ENCODE assay signal across 5 cellular contexts in the genomic region with DNA sequence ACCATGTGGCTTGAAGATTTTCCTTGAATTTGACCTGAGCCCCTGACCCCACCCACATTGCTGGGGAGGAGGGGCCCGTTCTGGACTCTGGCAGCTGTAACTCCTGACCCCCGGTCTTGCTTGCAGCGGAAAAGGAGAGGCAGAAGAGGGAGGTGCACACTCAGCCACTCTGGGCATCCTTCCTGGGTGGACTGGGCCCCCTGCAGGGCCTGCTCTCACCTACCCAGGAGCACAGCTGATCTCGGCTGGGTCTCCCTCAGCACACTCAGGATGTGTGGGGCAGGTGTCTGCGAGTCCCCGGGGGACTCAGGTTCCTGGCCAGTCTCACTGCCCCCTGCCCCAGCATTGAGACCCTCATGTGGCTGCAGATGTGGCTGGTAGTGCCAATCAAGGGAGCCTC. TPM values are rescaled to one million over a fixed set of nuclear protein-coding genes. Genes with fewer than 3 reads are reported as not detected.
DNase-seq lines count a peak whose midpoint lies in the region; ATAC-seq, FAIRE-seq and TF ChIP-seq lines count a peak whose summit lies in the region.
"Not testable (repeated sequence)": the region's sequence is repeated elsewhere in the genome, so short reads cannot be mapped to it uniquely, and the experiment has no call there.

No MANE protein-coding gene starts in this region.

- not testable (repeated sequence) for H3K79me2 ChIP-seq in K562 (ENCODE audit: control insufficient read depth, insufficient read depth, low read length); HepG2 (ENCODE audit: insufficient read depth, low read length)

- not testable (repeated sequence) for H3K9me3 ChIP-seq in K562 (replicated peaks; ENCODE audit: control insufficient read depth, insufficient read depth, low read depth, low read length); HepG2 (ENCODE audit: low read length); upper lobe of right lung

- TF ChIP-seq EP300 in K562 (IDR thresholded peaks at IDR 0.05; ENCODE audit: low read length); HepG2 (IDR thresholded peaks at IDR 0.05; ENCODE audit: low read depth in 2 of 2, low read length in 2 of 2); HepG2 (CRISPR knock-in tag; IDR thresholded peaks at IDR 0.05; ENCODE audit: borderline replicate concordance): not testable (repeated sequence)

- not testable (repeated sequence) for H3K9me3 Mint-ChIP-seq in stimulated activated memory B cell treated with anti-CD40 and anti-IgM and Interleukin-4, amounts not matched to agents 10 μg/mL and 1 μg/mL and 100 μg/mL, for 72 hours

- not testable (repeated sequence) for BruUV-seq in K562 (replicated peaks; lab: Mats Ljungman, UMichigan); HepG2 (replicated peaks; lab: Mats Ljungman, UMichigan)

- not testable (repeated sequence) for H3K4me1 ChIP-seq in K562 (replicated peaks in 1 of 2; ENCODE audit: control insufficient read depth in 2 of 2, insufficient read depth in 2 of 2, low read length in 2 of 2); HepG2 (ENCODE audit: insufficient read depth, low read length); upper lobe of right lung

- H3K27ac Mint-ChIP-seq in stimulated activated memory B cell treated with anti-CD40 and anti-IgM and Interleukin-4, amounts not matched to agents 10 μg/mL and 1 μg/mL and 100 μg/mL, for 72 hours = not testable (repeated sequence)

- POLR2A ChIA-PET in K562 (lab: Yijun Ruan, JAX) = interaction anchor here (0.6 kb wide), 1 partner anchor 442 kb away, joined by 4 read pairs; no protein-coding TSS in a partner anchor
- POLR2A ChIA-PET in HepG2 (lab: Yijun Ruan, JAX) = not testable (repeated sequence)

- not testable (repeated sequence) for H3K27ac ChIP-seq in K562 (ENCODE audit: extremely low read depth, low read depth, low read length); HepG2 (ENCODE audit: extremely low read length, insufficient read depth, low read length); upper lobe of right lung

- peak; percentile 67 for ATAC-seq in K562
- peak; percentile 50 for ATAC-seq in HepG2
- ATAC-seq in stimulated activated memory B cell treated with anti-CD40 and anti-IgM and Interleukin-4, amounts not matched to agents 10 μg/mL and 1 μg/mL and 100 μg/mL, for 72 hours = peak; percentile 34
- peak; percentile 42 for ATAC-seq in upper lobe of right lung

- not testable (repeated sequence) for H3K36me3 Mint-ChIP-seq in stimulated activated memory B cell treated with anti-CD40 and anti-IgM and Interleukin-4, amounts not matched to agents 10 μg/mL and 1 μg/mL and 100 μg/mL, for 72 hours

- not testable (repeated sequence) for DNase-seq in K562 (ENCODE audit: extremely low read depth in 1 of 4, low spot score in 3 of 4); bronchial epithelial cell (ENCODE audit: low read depth); HepG2 (ENCODE audit: low spot score); upper lobe of right lung

- FAIRE-seq in K562 (lab: Jason Lieb, UNC) (peak; percentile 23), bronchial epithelial cell (lab: Jason Lieb, UNC) (peak; percentile 43)
- not testable (repeated sequence) for FAIRE-seq in HepG2 (lab: Jason Lieb, UNC)

- TF ChIP-seq RAD21 in K562 (CRISPR knock-in tag; conservative IDR thresholded peaks at IDR 0.05 in 1 of 2, IDR thresholded peaks at IDR 0.05 in 1 of 2); HepG2 (CRISPR knock-in tag; IDR thresholded peaks at IDR 0.05): not testable (repeated sequence)

- not testable (repeated sequence) for H3K27me3 ChIP-seq in K562 (ENCODE audit: control insufficient read depth in 2 of 2, insufficient read depth in 2 of 2, low read length in 2 of 2); bronchial epithelial cell (ENCODE audit: control insufficient read depth, insufficient read depth, low read length); HepG2 (ENCODE audit: control insufficient read depth in 1 of 2, insufficient read depth in 2 of 2, low read length in 2 of 2)
- peaks cover 14% of the 10 kb centered on the region for H3K27me3 ChIP-seq in upper lobe of right lung

- peaks cover 33% of the 10 kb centered on the region for H3K27me3 Mint-ChIP-seq in stimulated activated memory B cell treated with anti-CD40 and anti-IgM and Interleukin-4, amounts not matched to agents 10 μg/mL and 1 μg/mL and 100 μg/mL, for 72 hours

- H3K4me1 Mint-ChIP-seq in stimulated activated memory B cell treated with anti-CD40 and anti-IgM and Interleukin-4, amounts not matched to agents 10 μg/mL and 1 μg/mL and 100 μg/mL, for 72 hours = not testable (repeated sequence)

- in situ Hi-C loops in K562 (cut with MboI); HepG2 (cut with HindIII; ENCODE audit: extremely low pct_ligation_motif_present, low pct_unique_long_range_greater_than_20kb): not testable (repeated sequence)

- H2AFZ ChIP-seq in K562 (ENCODE audit: low read depth, low read length); HepG2 (ENCODE audit: low read length): not testable (repeated sequence)

- TF ChIP-seq POLR2A in K562 (conservative IDR thresholded peaks at IDR 0.05); HepG2 (IDR thresholded peaks at IDR 0.05; ENCODE audit: insufficient read depth in 1 of 2, low read depth in 2 of 2, low read length in 2 of 2): not testable (repeated sequence)

- not testable (repeated sequence) for H4K20me1 ChIP-seq in K562 (replicated peaks; ENCODE audit: control insufficient read depth, insufficient read depth, low read length); HepG2 (ENCODE audit: insufficient read depth, low read length)

- not testable (repeated sequence) for H3K4me3 ChIP-seq in K562; bronchial epithelial cell (ENCODE audit: low read depth, low read length); HepG2 (replicated peaks in 1 of 3; ENCODE audit: insufficient read depth in 1 of 3, low read depth in 2 of 3, low read length in 3 of 3); upper lobe of right lung

- H3K9me1 ChIP-seq in K562 (ENCODE audit: control insufficient read depth, insufficient read depth, low read length) = not testable (repeated sequence)

- not testable (repeated sequence) for H3K36me3 ChIP-seq in K562 (ENCODE audit: control insufficient read depth, insufficient read depth, low read length); bronchial epithelial cell (ENCODE audit: control insufficient read depth, insufficient read depth, low read length); HepG2 (replicated peaks in 1 of 2; ENCODE audit: control insufficient read depth in 1 of 2, insufficient read depth in 2 of 2, low read length in 2 of 2); upper lobe of right lung

- intact Hi-C loops in K562 (cut with micrococcal nuclease); HepG2 (cut with micrococcal nuclease; ENCODE audit: unreplicated experiment); upper lobe of right lung (cut with DNase I): not testable (repeated sequence)

- not testable (repeated sequence) for H3K4me3 Mint-ChIP-seq in stimulated activated memory B cell treated with anti-CD40 and anti-IgM and Interleukin-4, amounts not matched to agents 10 μg/mL and 1 μg/mL and 100 μg/mL, for 72 hours

- not testable (repeated sequence) for TF ChIP-seq CTCF in K562 (IDR thresholded peaks at IDR 0.05 in 2 of 3, conservative IDR thresholded peaks at IDR 0.05 in 1 of 3; ENCODE audit: insufficient read depth in 2 of 3, low read depth in 1 of 3, low read length in 3 of 3); bronchial epithelial cell (IDR thresholded peaks at IDR 0.05; ENCODE audit: insufficient read depth, low read length, severe bottlenecking); HepG2 (CRISPR knock-in tag; IDR thresholded peaks at IDR 0.05); upper lobe of right lung (IDR thresholded peaks at IDR 0.05)

- CTCF ChIA-PET in K562 (lab: Yijun Ruan, JAX; ENCODE audit: low intra/inter-chr PET ratio); HepG2 (lab: Yijun Ruan, JAX; ENCODE audit: low intra/inter-chr PET ratio, low total read pairs): not testable (repeated sequence)

- H3K9ac ChIP-seq in K562 (ENCODE audit: insufficient read depth in 1 of 2, low read depth in 2 of 2, low read length in 2 of 2); HepG2 (ENCODE audit: insufficient read depth, low read depth, low read length): not testable (repeated sequence)

- not testable (repeated sequence) for H3K4me2 ChIP-seq in K562 (ENCODE audit: insufficient read depth, low read length); HepG2 (ENCODE audit: low read depth, low read length)

- 7% methylated on average over 3 of the region's 6 CpGs for WGBS in K562 (ENCODE audit: insufficient coverage, low coverage, missing lambda C conversion rate)
- 0% methylated on average over 3 of the region's 6 CpGs for WGBS in HepG2 (ENCODE audit: low lambda C conversion rate)

RNA-seq across cellular contexts. Expression of gene ZNF267, which starts 57.5 kb away (rescaled TPM):
- total RNA-seq in K562 (2011; cell fraction: chromatin; rRNA removed; ENCODE audit: low replicate concordance) = 24.7 and 44.0 TPM in 2 replicates
- total RNA-seq in K562 (2011; cell fraction: nucleolus; rRNA removed) = 17.0 and 25.0 TPM in 2 replicates
- 25.1 and 28.1 TPM in 2 replicates for total RNA-seq in K562 (2011; cell fraction: nucleoplasm; rRNA removed)
- total RNA-seq in K562 (2014; rRNA removed) (14.2 and 18.2 TPM in 2 replicates), K562 (2014; rRNA removed; fragmentation: Illumina TruSeq; extraction: Trizol) (34.5 and 40.8 TPM in 2 replicates), K562 (2015; rRNA removed; fragmentation: Illumina TruSeq; extraction: Trizol) (35.1 and 38.8 TPM in 2 replicates), K562 (2021) (24.6 and 29.1 TPM in 2 replicates), bronchial epithelial cell (9.0 and 14.0 TPM in 2 replicates), HepG2 (2016; rRNA removed; fragmentation: Illumina TruSeq; extraction: Trizol) (30.0 and 42.4 TPM in 2 replicates), upper lobe of right lung (17.0 TPM)
- polyA plus RNA-seq in K562 (2011; rRNA removed) (16.0 and 21.4 TPM in 2 replicates), K562 (2014; fragmentation: Illumina TruSeq; extraction: Trizol) (19.2 and 21.5 TPM in 2 replicates), K562 (2014; fragmentation: Nextera tagmentation; extraction: Ambion mirVana) (10 to 100 TPM; 18.1 to 22.2 TPM), K562 (2014; rRNA removed) (13.0 and 14.6 TPM in 2 replicates), HepG2 (2011; rRNA removed) (3.0 and 3.1 TPM in 2 replicates)
- polyA plus RNA-seq in K562 (2011; cell fraction: cytosol; rRNA removed) = 3.5 and 6.0 TPM in 2 replicates
- polyA plus RNA-seq in K562 (2011; cell fraction: nucleus; rRNA removed) = 9.2 and 12.6 TPM in 2 replicates
- polyA plus RNA-seq in K562 (2012) = 12.6 and 14.4 TPM in 2 replicates
- polyA minus RNA-seq in K562 (2011; rRNA and poly(A)+ RNA removed) = 43.3 and 47.1 TPM in 2 replicates
- polyA minus RNA-seq in K562 (2011; cell fraction: cytosol; rRNA and poly(A)+ RNA removed) = 12.4 and 13.0 TPM in 2 replicates
- 33.3 and 40.5 TPM in 2 replicates for polyA minus RNA-seq in K562 (2011; cell fraction: nucleus; rRNA and poly(A)+ RNA removed)
- 4.5 and 5.7 TPM in 2 replicates for total RNA-seq in HepG2 (2016; cell fraction: cytosol; rRNA removed; fragmentation: Illumina TruSeq; extraction: Trizol; ENCODE audit: low read depth)
- total RNA-seq in HepG2 (2016; cell fraction: insoluble cytoplasmic fraction; rRNA removed; fragmentation: Illumina TruSeq; extraction: Trizol) = 30.7 and 43.3 TPM in 2 replicates
- 13.3 and 16.9 TPM in 2 replicates for total RNA-seq in HepG2 (2016; cell fraction: membrane; rRNA removed; fragmentation: Illumina TruSeq; extraction: Trizol)
- total RNA-seq in HepG2 (2016; cell fraction: nucleus; rRNA removed; fragmentation: Illumina TruSeq; extraction: Trizol) = 42.2 and 42.5 TPM in 2 replicates
- 1.4 and 2.0 TPM in 2 replicates for polyA plus RNA-seq in HepG2 (2011; cell fraction: cytosol; rRNA removed)
- polyA plus RNA-seq in HepG2 (2011; cell fraction: nucleus; rRNA removed) = 3.2 and 3.3 TPM in 2 replicates
- polyA plus RNA-seq in HepG2 (2012) = 6.3 and 7.1 TPM in 2 replicates
- polyA plus RNA-seq in HepG2 (2016; cell fraction: cytosol; fragmentation: Illumina TruSeq; extraction: Trizol; ENCODE audit: low read depth) = 1.0 and 1.2 TPM in 2 replicates
- 22.9 and 26.2 TPM in 2 replicates for polyA plus RNA-seq in HepG2 (2016; cell fraction: insoluble cytoplasmic fraction; fragmentation: Illumina TruSeq; extraction: Trizol; ENCODE audit: low read depth)
- 3.2 and 3.4 TPM in 2 replicates for polyA plus RNA-seq in HepG2 (2016; cell fraction: membrane; fragmentation: Illumina TruSeq; extraction: Trizol; ENCODE audit: low read depth)
- polyA plus RNA-seq in HepG2 (2016; cell fraction: nucleus; fragmentation: Illumina TruSeq; extraction: Trizol; ENCODE audit: insufficient read depth, low read depth) = 15.0 and 18.6 TPM in 2 replicates
- polyA minus RNA-seq in HepG2 (2011; rRNA and poly(A)+ RNA removed; ENCODE audit: low replicate concordance) = 6.5 and 9.1 TPM in 2 replicates
- polyA minus RNA-seq in HepG2 (2011; cell fraction: cytosol; rRNA and poly(A)+ RNA removed) = 6.2 and 8.1 TPM in 2 replicates
- 40.3 and 44.5 TPM in 2 replicates for polyA minus RNA-seq in HepG2 (2011; cell fraction: nucleus; rRNA and poly(A)+ RNA removed)
